24 cellular contexts compared by ENCODE assay signal in the genomic region with DNA sequence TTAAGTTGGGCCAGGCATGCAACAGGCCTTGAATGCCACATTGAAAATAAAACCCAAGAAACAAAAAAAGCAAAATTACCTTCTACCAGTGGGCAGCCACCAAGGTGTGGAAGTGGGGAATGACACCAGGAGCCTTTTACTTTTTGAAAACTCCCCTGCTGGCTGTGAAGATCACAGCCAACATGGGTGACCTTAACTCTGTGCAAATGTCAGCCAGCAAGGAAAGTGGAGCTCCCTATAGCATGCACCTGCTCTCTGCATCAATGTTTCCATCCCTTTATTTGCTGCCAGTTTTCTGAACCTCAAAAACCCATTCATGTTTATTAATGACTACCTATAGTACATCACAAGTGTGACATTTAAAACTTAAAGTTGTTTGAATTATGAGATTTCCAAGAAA.
DNase-seq lines count a peak whose midpoint lies in the region; ATAC-seq and TF ChIP-seq lines count a peak whose summit lies in the region.
"Had no signal": no experiment of that assay in that cellular context is flagged by ENCODE, and none has a peak within 500 bp of the region (broad histone marks: within the 10 kb centered on the region; RNA-seq: fewer than 3 reads in every experiment).

No MANE protein-coding gene starts in this region.

- H3K4me3 ChIP-seq in endodermal cell (ENCODE audit: low read length) (no peak overlapping the region), SK-N-SH (ENCODE audit: low read depth in 2 of 2, low read length in 1 of 2) (no peak overlapping the region)
- H3K4me3 ChIP-seq: BLaER1, GM12878 had no signal

- ATAC-seq in stimulated activated naive CD8-positive, alpha-beta T cell treated with anti-CD3 and anti-CD28 coated beads, Interleukin-15, Interleukin-2, amounts not matched to agents 100 U/mL and 50 U/mL, for 24 hours = peak; percentile 55
- no peak for ATAC-seq in stimulated activated naive CD8-positive, alpha-beta T cell treated with anti-CD3 and anti-CD28 coated beads, Interleukin-15, amount 100 ng/mL, for 72 hours
- peak; percentile 65 to 76 for ATAC-seq in stimulated activated naive B cell treated with anti-CD40 and anti-IgM and Interleukin-4, amounts not matched to agents 10 μg/mL and 1 μg/mL and 100 μg/mL, for 72 hours (replicated peaks)
- ATAC-seq in GM21515 (IDR thresholded peaks at IDR 0.05; ENCODE audit: unreplicated experiment) = no peak
- ATAC-seq: GM12878 had no signal

- H2AFZ ChIP-seq in SK-N-SH (ENCODE audit: low read depth) = no peak overlapping the region

- H3K4me2 ChIP-seq in SK-N-SH = no peak overlapping the region
- H3K4me2 ChIP-seq: BLaER1 had no signal

- H3K36me3 Mint-ChIP-seq in endodermal cell (ENCODE audit: low read depth) = no peaks in the 10 kb centered on the region
- peaks cover 1 to 3% of the 10 kb centered on the region in 2 donors for H3K36me3 Mint-ChIP-seq in stimulated activated naive B cell treated with anti-CD40 and anti-IgM and Interleukin-4, amounts not matched to agents 10 μg/mL and 1 μg/mL and 100 μg/mL, for 72 hours
- H3K36me3 Mint-ChIP-seq: CD4-positive, alpha-beta memory T cell; CD4-positive, CD25-positive, alpha-beta regulatory T cell had no signal

- CTCF ChIA-PET in SK-N-SH (lab: Yijun Ruan, JAX) = no interaction called here

- peaks cover 31% of the 10 kb centered on the region for H3K27me3 Mint-ChIP-seq in stimulated activated naive CD8-positive, alpha-beta T cell treated with anti-CD3 and anti-CD28 coated beads, Interleukin-15, amount 100 ng/mL, for 72 hours
- H3K27me3 Mint-ChIP-seq in endodermal cell (ENCODE audit: insufficient read depth) = peaks cover 2% of the 10 kb centered on the region
- H3K27me3 Mint-ChIP-seq in stimulated activated naive B cell treated with anti-CD40 and anti-IgM and Interleukin-4, amounts not matched to agents 10 μg/mL and 1 μg/mL and 100 μg/mL, for 72 hours = peaks cover 4 to 16% of the 10 kb centered on the region in 2 donors

- H3K4me3 Mint-ChIP-seq in stimulated activated naive CD8-positive, alpha-beta T cell treated with anti-CD3 and anti-CD28 coated beads, Interleukin-15, amount 100 ng/mL, for 72 hours = no peak overlapping the region
- no peak overlapping the region for H3K4me3 Mint-ChIP-seq in endodermal cell
- no peak overlapping the region for H3K4me3 Mint-ChIP-seq in stimulated activated naive B cell treated with anti-CD40 and anti-IgM and Interleukin-4, amounts not matched to agents 10 μg/mL and 1 μg/mL and 100 μg/mL, for 72 hours
- H3K4me3 Mint-ChIP-seq: CD14-positive monocyte; CD4-positive, alpha-beta memory T cell; CD4-positive, CD25-positive, alpha-beta regulatory T cell; CD8-positive, alpha-beta memory T cell had no signal

- no peaks in the 10 kb centered on the region for H3K9me3 Mint-ChIP-seq in stimulated activated naive CD8-positive, alpha-beta T cell treated with anti-CD3 and anti-CD28 coated beads, Interleukin-15, amount 100 ng/mL, for 72 hours
- peaks cover 7% of the 10 kb centered on the region for H3K9me3 Mint-ChIP-seq in endodermal cell
- H3K9me3 Mint-ChIP-seq in stimulated activated naive B cell treated with anti-CD40 and anti-IgM and Interleukin-4, amounts not matched to agents 10 μg/mL and 1 μg/mL and 100 μg/mL, for 72 hours = peaks cover 0 to 1% of the 10 kb centered on the region in 2 donors

- POLR2A ChIA-PET in SK-N-SH (lab: Yijun Ruan, JAX) = no interaction called here

- no peaks in the 10 kb centered on the region for H3K9me3 ChIP-seq in endodermal cell (ENCODE audit: control insufficient read depth, low read length)
- no peaks in the 10 kb centered on the region for H3K9me3 ChIP-seq in SK-N-SH

- no peaks in the 10 kb centered on the region for H4K20me1 ChIP-seq in SK-N-SH (ENCODE audit: insufficient read depth)
- H4K20me1 ChIP-seq: BLaER1 had no signal

- no peak for TF ChIP-seq EP300 in SK-N-SH (IDR thresholded peaks at IDR 0.05; ENCODE audit: borderline replicate concordance in 1 of 2, low read depth in 1 of 2, low read length in 1 of 2)

- H3K9ac ChIP-seq in endodermal cell (ENCODE audit: extremely low read depth, low read length, poor library complexity, severe bottlenecking) = no peak overlapping the region
- H3K9ac ChIP-seq in SK-N-SH = no peak overlapping the region
- H3K9ac ChIP-seq: BLaER1 had no signal

- no peaks in the 10 kb centered on the region for H3K4me1 Mint-ChIP-seq in stimulated activated naive CD8-positive, alpha-beta T cell treated with anti-CD3 and anti-CD28 coated beads, Interleukin-15, amount 100 ng/mL, for 72 hours
- peaks cover 5% of the 10 kb centered on the region for H3K4me1 Mint-ChIP-seq in endodermal cell
- peaks cover 10 to 26% of the 10 kb centered on the region in 2 donors for H3K4me1 Mint-ChIP-seq in stimulated activated naive B cell treated with anti-CD40 and anti-IgM and Interleukin-4, amounts not matched to agents 10 μg/mL and 1 μg/mL and 100 μg/mL, for 72 hours
- H3K4me1 Mint-ChIP-seq: CD4-positive, alpha-beta memory T cell; CD8-positive, alpha-beta memory T cell had no signal

- TF ChIP-seq RAD21 in SK-N-SH (IDR thresholded peaks at IDR 0.05; ENCODE audit: low read length) = no peak

- H3K79me2 ChIP-seq in SK-N-SH (ENCODE audit: insufficient read depth) = no peaks in the 10 kb centered on the region

- no peak overlapping the region for H3K27ac Mint-ChIP-seq in stimulated activated naive CD8-positive, alpha-beta T cell treated with anti-CD3 and anti-CD28 coated beads, Interleukin-15, amount 100 ng/mL, for 72 hours
- no peak overlapping the region for H3K27ac Mint-ChIP-seq in endodermal cell
- H3K27ac Mint-ChIP-seq in stimulated activated naive B cell treated with anti-CD40 and anti-IgM and Interleukin-4, amounts not matched to agents 10 μg/mL and 1 μg/mL and 100 μg/mL, for 72 hours = no peak overlapping the region
- H3K27ac Mint-ChIP-seq: CD14-positive monocyte; CD4-positive, alpha-beta memory T cell had no signal

- H3K36me3 ChIP-seq in endodermal cell (ENCODE audit: control insufficient read depth, insufficient read depth, low read length) (no peaks in the 10 kb centered on the region), SK-N-SH (replicated peaks in 1 of 2; ENCODE audit: control insufficient read depth in 1 of 2, insufficient read depth in 2 of 2, low read length in 1 of 2) (no peaks in the 10 kb centered on the region)
- H3K36me3 ChIP-seq: BE2C, BLaER1 had no signal

- no peaks in the 10 kb centered on the region for H3K9me2 ChIP-seq in SK-N-SH

- no peaks in the 10 kb centered on the region for H3K27me3 ChIP-seq in endodermal cell (ENCODE audit: control insufficient read depth, insufficient read depth, low read length, poor library complexity, severe bottlenecking)
- no peaks in the 10 kb centered on the region for H3K27me3 ChIP-seq in SK-N-SH (ENCODE audit: insufficient read depth)
- H3K27me3 ChIP-seq: BE2C, BLaER1 had no signal

- no peak for DNase-seq in stimulated activated naive CD8-positive, alpha-beta T cell treated with anti-CD3 and anti-CD28 coated beads, Interleukin-15, Interleukin-2, amounts not matched to agents 100 U/mL and 50 U/mL, for 24 hours
- DNase-seq in stimulated activated naive CD8-positive, alpha-beta T cell treated with anti-CD3 and anti-CD28 coated beads, Interleukin-15, amount 100 ng/mL, for 72 hours = no peak
- DNase-seq in endodermal cell (no peak), SK-N-SH (no peak)
- DNase-seq in stimulated activated naive B cell treated with anti-CD40 and anti-IgM and Interleukin-4, amounts not matched to agents 10 μg/mL and 1 μg/mL and 100 μg/mL, for 72 hours = no peak
- DNase-seq: 8988T; ACHN; BE2C; C1 segment of cervical spinal cord; CD4-positive, alpha-beta memory T cell; CD4-positive, CD25-positive, alpha-beta regulatory T cell; CD8-positive, alpha-beta memory T cell; COR-L47; DMS 273 treated with DMSO at 0.1 percent for 48 hours; DMS153; DMS53; DMS79; DND-41; EL; GDM1 had no signal

- no peak overlapping the region for H3K27ac ChIP-seq in endodermal cell (ENCODE audit: low read depth, low read length)
- no peak overlapping the region for H3K27ac ChIP-seq in SK-N-SH (ENCODE audit: low read depth in 2 of 2, low read length in 1 of 2)
- H3K27ac ChIP-seq: BLaER1 had no signal

- H3F3A ChIP-seq in SK-N-SH (replicated peaks; ENCODE audit: insufficient read depth) = no peaks in the 10 kb centered on the region

- TF ChIP-seq CTCF in endodermal cell (conservative IDR thresholded peaks at IDR 0.05) (peak; percentile 18), SK-N-SH (IDR thresholded peaks at IDR 0.05) (no peak)

- H3K4me1 ChIP-seq in endodermal cell (ENCODE audit: control insufficient read depth, insufficient read depth, low read length) = no peaks in the 10 kb centered on the region
- H3K4me1 ChIP-seq in SK-N-SH (ENCODE audit: control insufficient read depth in 1 of 2, insufficient read depth in 2 of 2, low read depth in 1 of 2, low read length in 1 of 2) = no peaks in the 10 kb centered on the region
- H3K4me1 ChIP-seq: BE2C, BLaER1 had no signal

TF ChIP-seq in SK-N-SH, 30 proteins besides CTCF, POLR2A, EP300 and RAD21:
- TF ChIP-seq FOXM1 (IDR thresholded peaks at IDR 0.05; ENCODE audit: low read depth) (no peak), TEAD4 (IDR thresholded peaks at IDR 0.05; ENCODE audit: borderline replicate concordance, insufficient read depth) (no peak), EZH2phosphoT487 (IDR thresholded peaks at IDR 0.05; ENCODE audit: borderline replicate concordance, low read depth) (no peak), MEF2A (IDR thresholded peaks at IDR 0.05; ENCODE audit: borderline replicate concordance, low read depth) (no peak)
- TF ChIP-seq, protein P1, sequence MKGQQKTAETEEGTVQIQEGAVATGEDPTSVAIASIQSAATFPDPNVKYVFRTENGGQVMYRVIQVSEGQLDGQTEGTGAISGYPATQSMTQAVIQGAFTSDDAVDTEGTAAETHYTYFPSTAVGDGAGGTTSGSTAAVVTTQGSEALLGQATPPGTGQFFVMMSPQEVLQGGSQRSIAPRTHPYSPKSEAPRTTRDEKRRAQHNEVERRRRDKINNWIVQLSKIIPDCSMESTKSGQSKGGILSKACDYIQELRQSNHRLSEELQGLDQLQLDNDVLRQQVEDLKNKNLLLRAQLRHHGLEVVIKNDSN (IDR thresholded peaks at IDR 0.05; ENCODE audit: borderline replicate concordance, low read depth) = no peak

Comparison
In these comparisons a context has a peak if more than half of its experiments do, and no peak if none do; other contexts are left out.
1. ATAC-seq: peak in stimulated activated naive CD8-positive, alpha-beta T cell treated with anti-CD3 and anti-CD28 coated beads, Interleukin-15, Interleukin-2, amounts not matched to agents 100 U/mL and 50 U/mL, for 24 hours (single experiment) and stimulated activated naive B cell treated with anti-CD40 and anti-IgM and Interleukin-4, amounts not matched to agents 10 μg/mL and 1 μg/mL and 100 μg/mL, for 72 hours (2 of 2); none in stimulated activated naive CD8-positive, alpha-beta T cell treated with anti-CD3 and anti-CD28 coated beads, Interleukin-15, amount 100 ng/mL, for 72 hours (single experiment) and GM21515 (single experiment).